Comparison of ENCODE assay signal across 1 cellular context in the genomic region with DNA sequence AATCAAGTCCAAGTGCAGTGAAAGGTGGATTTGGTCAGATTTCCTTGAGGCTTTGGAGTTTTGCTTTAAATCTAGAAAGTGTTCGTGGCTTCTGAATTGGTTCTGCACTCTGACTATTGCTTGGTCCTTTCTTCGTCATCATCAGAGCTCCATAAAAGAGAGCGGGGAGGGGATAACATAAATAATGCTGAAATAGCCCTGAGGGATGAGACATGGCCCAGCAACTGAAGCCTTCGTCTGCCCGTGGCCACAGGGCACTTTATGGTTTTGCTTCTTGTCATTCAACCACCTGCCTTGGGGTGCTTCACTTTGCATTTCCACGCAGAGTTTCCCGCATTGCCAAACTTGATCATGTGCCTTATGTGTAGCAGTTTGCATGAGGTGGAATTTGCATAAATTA.
TF ChIP-seq lines count a peak whose summit lies in the region.

No MANE protein-coding gene starts in this region.

TF ChIP-seq in IMR-90, 13 proteins besides CTCF, POLR2A, EP300 and RAD21:
- no peak for TF ChIP-seq CEBPB (IDR thresholded peaks at IDR 0.05; ENCODE audit: low read depth, low read length)
- no peak for TF ChIP-seq NFE2L2 (IDR thresholded peaks at IDR 0.05; ENCODE audit: low read depth, low read length)
- no peak for TF ChIP-seq CHD1 (IDR thresholded peaks at IDR 0.05; ENCODE audit: low read depth, low read length)
- TF ChIP-seq MAZ (IDR thresholded peaks at IDR 0.05; ENCODE audit: borderline replicate concordance, low read depth, low read length): no peak
- no peak for TF ChIP-seq MXI1 (IDR thresholded peaks at IDR 0.05; ENCODE audit: borderline replicate concordance, low read depth, low read length)
